ENCODE assay signal across 41 cellular contexts in genomic region chr5:77616920-77617319, GRCh38. TPM values are rescaled to one million over a fixed set of nuclear protein-coding genes. Genes with fewer than 3 reads are reported as not detected.
"Had no signal": no experiment of that assay in that cellular context is flagged by ENCODE, and none has a peak within 500 bp of the region (broad histone marks: within the 10 kb centered on the region; RNA-seq: fewer than 3 reads in every experiment).

No MANE protein-coding gene starts in this region.

- ATAC-seq: activated CD8-positive, alpha-beta T cell treated with anti-CD3 and anti-CD28 coated beads for 36 hours; activated naive CD8-positive, alpha-beta T cell treated with anti-CD3 and anti-CD28 coated beads, Interleukin-2, amount 50 U/mL, for 24 hours; activated T-cell treated with anti-CD3 and anti-CD28 coated beads, Interleukin-2, amount 50 U/mL, for 4 hours; activated T-cell treated with anti-CD3 and anti-CD28 coated beads, Interleukin-2, amount 50 U/mL, for 72 hours; activated T-helper 17 cell treated with anti-CD3 and anti-CD28 coated beads, Interleukin-2, amount 50 U/mL, for 72 hours had no signal

- H3K36me3 ChIP-seq: ascending aorta, cardiac muscle cell had no signal

- H3K36me3 Mint-ChIP-seq: activated CD4-positive, alpha-beta memory T cell treated with anti-CD3 and anti-CD28 coated beads for 36 hours; activated naive CD4-positive, alpha-beta T cell treated with anti-CD3 and anti-CD28 coated beads, Interleukin-2, amount 50 U/mL, for 24 hours; activated naive CD8-positive, alpha-beta T cell; activated naive CD8-positive, alpha-beta T cell treated with anti-CD3 and anti-CD28 coated beads, Interleukin-2, amount 10 ng/mL, durations not matched to agents 7 days and 5 days; brain had no signal

- H3K27me3 ChIP-seq: ascending aorta had no signal

- FAIRE-seq: bronchial epithelial cell, TTC549 had no signal

- H3K4me1 ChIP-seq: ascending aorta had no signal

- H3K9me3 Mint-ChIP-seq: activated CD4-positive, alpha-beta memory T cell treated with anti-CD3 and anti-CD28 coated beads for 36 hours; activated CD4-positive, alpha-beta T cell treated with anti-CD3 and anti-CD28 coated beads, Interleukin-2, amount 10 ng/mL, durations not matched to agents 24 days and 14 days; activated naive CD4-positive, alpha-beta T cell treated with anti-CD3 and anti-CD28 coated beads, Interleukin-2, amount 50 U/mL, for 24 hours; activated naive CD8-positive, alpha-beta T cell treated with anti-CD3 and anti-CD28 coated beads, Interleukin-2, amount 50 U/mL, for 24 hours; activated T-cell treated with anti-CD3 and anti-CD28 coated beads, Interleukin-2, amount 50 U/mL, for 72 hours; activated T-helper 1 cell treated with anti-CD3 and anti-CD28 coated beads, Interleukin-12 subunit alpha, Interleukin-12 subunit beta, Interleukin-2, Interleukin-4 antibody, amounts not matched to agents 30 ng/mL and 10 ng/mL and 1 ng/mL, durations not matched to agents 14 hours and 24 hours and 36 hours; central memory CD8-positive, alpha-beta T cell; T-helper 1 cell treated with Interleukin-12 subunit alpha and Interleukin-12 subunit beta and Interleukin-4 antibody, amounts not matched to agents 30 μg/mL and 1 μg/mL, for 36 hours; T-helper 2 cell treated with Interferon-gamma antibody and Interleukin-4, amounts not matched to agents 5 μg/mL and 100 μg/mL, for 36 hours had no signal

- H3K4me1 Mint-ChIP-seq: activated B cell treated with CpG ODN at 0.5 μM for 24 hours; activated CD4-positive, alpha-beta T cell treated with anti-CD3 and anti-CD28 coated beads, Interleukin-2, amount 10 ng/mL, durations not matched to agents 24 days and 14 days; activated naive CD4-positive, alpha-beta T cell treated with anti-CD3 and anti-CD28 coated beads, Interleukin-2, amount 50 U/mL, for 24 hours; activated naive CD8-positive, alpha-beta T cell treated with anti-CD3 and anti-CD28 coated beads, Interleukin-2, amount 10 ng/mL, durations not matched to agents 7 days and 5 days; activated naive CD8-positive, alpha-beta T cell treated with anti-CD3 and anti-CD28 coated beads, Interleukin-2, amount 50 U/mL, for 24 hours; activated T-helper 17 cell treated with anti-CD3 and anti-CD28 coated beads, Interleukin-2, amount 50 U/mL, for 72 hours; brain; central memory CD8-positive, alpha-beta T cell had no signal

- DNase-seq: activated B cell treated with CpG ODN at 0.5 μM for 24 hours; activated CD4-positive, alpha-beta memory T cell treated with anti-CD3 and anti-CD28 coated beads for 36 hours; activated CD4-positive, alpha-beta T cell treated with anti-CD3 and anti-CD28 coated beads for 4 hours; activated CD4-positive, alpha-beta T cell treated with anti-CD3 and anti-CD28 coated beads, Interleukin-2, amount 10 ng/mL, durations not matched to agents 24 days and 14 days; activated CD4-positive, alpha-beta T cell treated with anti-CD3 and anti-CD28 coated beads, Interleukin-2, amount 50 U/mL, for 1 hour; activated CD4-positive, alpha-beta T cell treated with anti-CD3 and anti-CD28 coated beads, Interleukin-2, amount 50 U/mL, for 4 hours; activated CD4-positive, CD25-positive, alpha-beta regulatory T cell treated with anti-CD3 and anti-CD28 coated beads, Interleukin-2, amount 50 U/mL, for 72 hours; activated CD8-positive, alpha-beta memory T cell treated with anti-CD3 and anti-CD28 coated beads, Interleukin-2, amount 50 U/mL, for 4 hours; activated CD8-positive, alpha-beta T cell treated with anti-CD3 and anti-CD28 coated beads for 36 hours; activated effector memory CD4-positive, alpha-beta T cell treated with anti-CD3 and anti-CD28 coated beads, Interleukin-2, amount 50 U/mL, for 16 hours; activated gamma-delta T cell treated with Interleukin-2 at 50 U/mL for 16 hours; activated naive CD4-positive, alpha-beta T cell; activated naive CD4-positive, alpha-beta T cell treated with anti-CD3 and anti-CD28 coated beads for 36 hours; activated naive CD8-positive, alpha-beta T cell treated with anti-CD3 and anti-CD28 coated beads, Interleukin-2, amount 10 ng/mL, durations not matched to agents 7 days and 5 days; activated naive CD8-positive, alpha-beta T cell treated with anti-CD3 and anti-CD28 coated beads, Interleukin-2, amount 50 U/mL, for 24 hours; activated T-cell treated with anti-CD3 and anti-CD28 coated beads for 4 hours; activated T-cell treated with anti-CD3 and anti-CD28 coated beads, Interleukin-2, amount 50 U/mL, for 1 hour; activated T-cell treated with anti-CD3 and anti-CD28 coated beads, Interleukin-2, amount 50 U/mL, for 4 hours; activated T-cell treated with anti-CD3 and anti-CD28 coated beads, Interleukin-2, amount 50 U/mL, for 72 hours; amygdala; anterior cingulate cortex; caudate nucleus; cerebellar nuclear complex; T-helper 2 cell; T-helper 9 cell had no signal

- H3K27ac Mint-ChIP-seq: activated B cell treated with CpG ODN at 0.5 μM for 24 hours; activated CD4-positive, alpha-beta memory T cell treated with anti-CD3 and anti-CD28 coated beads for 36 hours; activated CD4-positive, alpha-beta T cell treated with anti-CD3 and anti-CD28 coated beads, Interleukin-2, amount 10 ng/mL, durations not matched to agents 24 days and 14 days; activated CD8-positive, alpha-beta T cell treated with anti-CD3 and anti-CD28 coated beads for 36 hours; activated naive CD4-positive, alpha-beta T cell treated with anti-CD3 and anti-CD28 coated beads for 36 hours; activated naive CD4-positive, alpha-beta T cell treated with anti-CD3 and anti-CD28 coated beads, Interleukin-2, amount 50 U/mL, for 24 hours; activated naive CD8-positive, alpha-beta T cell; activated naive CD8-positive, alpha-beta T cell treated with anti-CD3 and anti-CD28 coated beads, Interleukin-2, amount 10 ng/mL, durations not matched to agents 7 days and 5 days; activated naive CD8-positive, alpha-beta T cell treated with anti-CD3 and anti-CD28 coated beads, Interleukin-2, amount 50 U/mL, for 24 hours; activated T-cell treated with anti-CD3 and anti-CD28 coated beads, Interleukin-2, amount 50 U/mL, for 72 hours; activated T-helper 1 cell treated with anti-CD3 and anti-CD28 coated beads, Interleukin-12 subunit alpha, Interleukin-12 subunit beta, Interleukin-2, Interleukin-4 antibody, amounts not matched to agents 30 ng/mL and 10 ng/mL and 1 ng/mL, durations not matched to agents 14 hours and 24 hours and 36 hours; activated T-helper 17 cell treated with anti-CD3 and anti-CD28 coated beads, Interleukin-2, amount 50 U/mL, for 72 hours; brain; T-helper 1 cell treated with Interleukin-12 subunit alpha and Interleukin-12 subunit beta and Interleukin-4 antibody, amounts not matched to agents 30 μg/mL and 1 μg/mL, for 36 hours; T-helper 2 cell treated with Interferon-gamma antibody and Interleukin-4, amounts not matched to agents 5 μg/mL and 100 μg/mL, for 36 hours had no signal

- H3K4me3 Mint-ChIP-seq: activated B cell treated with CpG ODN at 0.5 μM for 24 hours; activated CD4-positive, alpha-beta memory T cell treated with anti-CD3 and anti-CD28 coated beads for 36 hours; activated CD4-positive, alpha-beta T cell treated with anti-CD3 and anti-CD28 coated beads, Interleukin-2, amount 10 ng/mL, durations not matched to agents 24 days and 14 days; activated CD8-positive, alpha-beta T cell treated with anti-CD3 and anti-CD28 coated beads for 36 hours; activated naive CD4-positive, alpha-beta T cell treated with anti-CD3 and anti-CD28 coated beads for 36 hours; activated naive CD4-positive, alpha-beta T cell treated with anti-CD3 and anti-CD28 coated beads, Interleukin-2, amount 50 U/mL, for 24 hours; activated naive CD8-positive, alpha-beta T cell; activated naive CD8-positive, alpha-beta T cell treated with anti-CD3 and anti-CD28 coated beads, Interleukin-2, amount 10 ng/mL, durations not matched to agents 7 days and 5 days; activated naive CD8-positive, alpha-beta T cell treated with anti-CD3 and anti-CD28 coated beads, Interleukin-2, amount 50 U/mL, for 24 hours; activated T-cell treated with anti-CD3 and anti-CD28 coated beads, Interleukin-2, amount 50 U/mL, for 4 hours; activated T-cell treated with anti-CD3 and anti-CD28 coated beads, Interleukin-2, amount 50 U/mL, for 72 hours; activated T-helper 1 cell treated with anti-CD3 and anti-CD28 coated beads, Interleukin-12 subunit alpha, Interleukin-12 subunit beta, Interleukin-2, Interleukin-4 antibody, amounts not matched to agents 30 ng/mL and 10 ng/mL and 1 ng/mL, durations not matched to agents 14 hours and 24 hours and 36 hours; activated T-helper 17 cell treated with anti-CD3 and anti-CD28 coated beads, Interleukin-2, amount 50 U/mL, for 72 hours; brain; central memory CD8-positive, alpha-beta T cell; T-helper 1 cell treated with Interleukin-12 subunit alpha and Interleukin-12 subunit beta and Interleukin-4 antibody, amounts not matched to agents 30 μg/mL and 1 μg/mL, for 36 hours; T-helper 2 cell treated with Interferon-gamma antibody and Interleukin-4, amounts not matched to agents 5 μg/mL and 100 μg/mL, for 36 hours had no signal

- H3K9me3 ChIP-seq: ascending aorta had no signal

- H3K4me3 ChIP-seq: ascending aorta, cardiac muscle cell had no signal

- H3K27ac ChIP-seq: ascending aorta, cardiac muscle cell, VCaP had no signal

RNA-seq across cellular contexts. Expression of gene OTP, which starts 21.6 kb away (rescaled TPM):
- total RNA-seq: activated B cell treated with CpG ODN at 0.5 μM for 24 hours; activated CD4-positive, alpha-beta memory T cell treated with anti-CD3 and anti-CD28 coated beads for 36 hours; activated CD4-positive, alpha-beta T cell treated with anti-CD3 and anti-CD28 coated beads, Interleukin-2, amount 10 ng/mL, durations not matched to agents 24 days and 14 days; activated CD8-positive, alpha-beta memory T cell treated with anti-CD3 and anti-CD28 coated beads for 36 hours; activated CD8-positive, alpha-beta T cell treated with anti-CD3 and anti-CD28 coated beads for 36 hours; activated naive CD4-positive, alpha-beta T cell treated with anti-CD3 and anti-CD28 coated beads for 36 hours; activated naive CD8-positive, alpha-beta T cell treated with anti-CD3 and anti-CD28 coated beads, Interleukin-2, amount 10 ng/mL, durations not matched to agents 7 days and 5 days; activated T-cell treated with anti-CD3 and anti-CD28 coated beads, Interleukin-2, amount 50 U/mL, for 4 hours; activated T-helper 1 cell treated with anti-CD3 and anti-CD28 coated beads, Interleukin-12 subunit alpha, Interleukin-12 subunit beta, Interleukin-2, Interleukin-4 antibody, amounts not matched to agents 30 ng/mL and 10 ng/mL and 1 ng/mL, durations not matched to agents 14 hours and 24 hours and 36 hours; activated T-helper 17 cell treated with anti-CD3 and anti-CD28 coated beads, Interleukin-2, amount 50 U/mL, for 72 hours; ascending aorta; bronchial epithelial cell; cardiac muscle cell; chondrocyte had no signal
- polyA plus RNA-seq: adipose tissue, cardiac muscle cell had no signal
